In the genomic region with DNA sequence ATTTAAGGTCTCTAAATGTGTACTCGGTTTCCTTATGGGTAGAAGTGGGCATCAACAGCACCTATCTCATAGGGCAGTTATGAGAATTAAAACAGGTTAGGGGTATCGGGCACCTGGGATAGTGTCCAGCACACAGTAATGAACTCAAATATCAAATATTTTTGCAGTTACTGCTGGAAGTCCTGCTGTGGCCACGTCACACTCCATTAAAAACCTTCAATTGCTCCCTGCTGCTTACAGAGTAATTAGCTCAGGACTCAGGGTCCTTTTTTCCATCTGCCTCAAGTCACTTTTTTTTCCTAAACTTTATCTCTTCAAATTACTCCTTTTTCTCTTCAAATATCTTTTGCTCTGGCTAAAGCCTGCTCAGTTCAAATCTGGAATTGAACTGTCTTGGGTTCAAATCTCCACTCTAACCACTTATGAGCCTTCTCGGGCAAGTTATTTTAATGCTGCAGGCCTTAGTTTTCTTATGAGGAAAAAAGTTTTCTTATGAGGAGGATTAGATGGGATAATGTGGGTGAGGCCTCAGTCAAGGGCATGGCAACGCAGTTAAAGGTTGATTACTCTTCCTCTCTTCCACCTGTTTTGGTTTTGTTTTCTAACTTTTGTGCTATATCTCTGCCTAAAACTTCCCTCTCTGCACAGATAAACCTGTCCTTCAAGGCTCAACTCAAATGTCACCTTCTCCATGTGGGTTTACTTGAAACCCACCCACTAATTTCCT, we compare ENCODE assay signal across 1 cellular context.
TF ChIP-seq lines count a peak whose summit lies in the region.

No MANE protein-coding gene starts in this region.

TF ChIP-seq in HCT116, 20 proteins besides CTCF, POLR2A, EP300 and RAD21 (continued from another document):
- TF ChIP-seq, protein P1, sequence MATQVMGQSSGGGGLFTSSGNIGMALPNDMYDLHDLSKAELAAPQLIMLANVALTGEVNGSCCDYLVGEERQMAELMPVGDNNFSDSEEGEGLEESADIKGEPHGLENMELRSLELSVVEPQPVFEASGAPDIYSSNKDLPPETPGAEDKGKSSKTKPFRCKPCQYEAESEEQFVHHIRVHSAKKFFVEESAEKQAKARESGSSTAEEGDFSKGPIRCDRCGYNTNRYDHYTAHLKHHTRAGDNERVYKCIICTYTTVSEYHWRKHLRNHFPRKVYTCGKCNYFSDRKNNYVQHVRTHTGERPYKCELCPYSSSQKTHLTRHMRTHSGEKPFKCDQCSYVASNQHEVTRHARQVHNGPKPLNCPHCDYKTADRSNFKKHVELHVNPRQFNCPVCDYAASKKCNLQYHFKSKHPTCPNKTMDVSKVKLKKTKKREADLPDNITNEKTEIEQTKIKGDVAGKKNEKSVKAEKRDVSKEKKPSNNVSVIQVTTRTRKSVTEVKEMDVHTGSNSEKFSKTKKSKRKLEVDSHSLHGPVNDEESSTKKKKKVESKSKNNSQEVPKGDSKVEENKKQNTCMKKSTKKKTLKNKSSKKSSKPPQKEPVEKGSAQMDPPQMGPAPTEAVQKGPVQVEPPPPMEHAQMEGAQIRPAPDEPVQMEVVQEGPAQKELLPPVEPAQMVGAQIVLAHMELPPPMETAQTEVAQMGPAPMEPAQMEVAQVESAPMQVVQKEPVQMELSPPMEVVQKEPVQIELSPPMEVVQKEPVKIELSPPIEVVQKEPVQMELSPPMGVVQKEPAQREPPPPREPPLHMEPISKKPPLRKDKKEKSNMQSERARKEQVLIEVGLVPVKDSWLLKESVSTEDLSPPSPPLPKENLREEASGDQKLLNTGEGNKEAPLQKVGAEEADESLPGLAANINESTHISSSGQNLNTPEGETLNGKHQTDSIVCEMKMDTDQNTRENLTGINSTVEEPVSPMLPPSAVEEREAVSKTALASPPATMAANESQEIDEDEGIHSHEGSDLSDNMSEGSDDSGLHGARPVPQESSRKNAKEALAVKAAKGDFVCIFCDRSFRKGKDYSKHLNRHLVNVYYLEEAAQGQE (IDR thresholded peaks at IDR 0.05; ENCODE audit: low read depth) = no peak
- TF ChIP-seq SRF (IDR thresholded peaks at IDR 0.05; ENCODE audit: low read depth) (no peak), ATF3 (IDR thresholded peaks at IDR 0.05) (no peak), TCF7L2 (IDR thresholded peaks at IDR 0.05; ENCODE audit: borderline replicate concordance, extremely low read depth, insufficient read depth, insufficient read length) (no peak), CEBPB (IDR thresholded peaks at IDR 0.05; ENCODE audit: low read depth) (no peak), SIN3A (IDR thresholded peaks at IDR 0.05; ENCODE audit: low read depth) (no peak), POLR2AphosphoS5 (IDR thresholded peaks at IDR 0.05; ENCODE audit: low read depth, low read length) (no peak), ELF1 (IDR thresholded peaks at IDR 0.05; ENCODE audit: borderline replicate concordance, low read depth) (no peak), JUND (IDR thresholded peaks at IDR 0.05) (no peak), EZH2phosphoT487 (IDR thresholded peaks at IDR 0.05; ENCODE audit: borderline replicate concordance) (no peak), ZFX (IDR thresholded peaks at IDR 0.05) (no peak), CBX3 (IDR thresholded peaks at IDR 0.05; ENCODE audit: low read depth) (no peak)
- TF ChIP-seq, protein P2, sequence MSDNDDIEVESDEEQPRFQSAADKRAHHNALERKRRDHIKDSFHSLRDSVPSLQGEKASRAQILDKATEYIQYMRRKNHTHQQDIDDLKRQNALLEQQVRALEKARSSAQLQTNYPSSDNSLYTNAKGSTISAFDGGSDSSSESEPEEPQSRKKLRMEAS (IDR thresholded peaks at IDR 0.05) = no peak
